Comparison of ENCODE assay signal across 2 cellular contexts in the genomic region with DNA sequence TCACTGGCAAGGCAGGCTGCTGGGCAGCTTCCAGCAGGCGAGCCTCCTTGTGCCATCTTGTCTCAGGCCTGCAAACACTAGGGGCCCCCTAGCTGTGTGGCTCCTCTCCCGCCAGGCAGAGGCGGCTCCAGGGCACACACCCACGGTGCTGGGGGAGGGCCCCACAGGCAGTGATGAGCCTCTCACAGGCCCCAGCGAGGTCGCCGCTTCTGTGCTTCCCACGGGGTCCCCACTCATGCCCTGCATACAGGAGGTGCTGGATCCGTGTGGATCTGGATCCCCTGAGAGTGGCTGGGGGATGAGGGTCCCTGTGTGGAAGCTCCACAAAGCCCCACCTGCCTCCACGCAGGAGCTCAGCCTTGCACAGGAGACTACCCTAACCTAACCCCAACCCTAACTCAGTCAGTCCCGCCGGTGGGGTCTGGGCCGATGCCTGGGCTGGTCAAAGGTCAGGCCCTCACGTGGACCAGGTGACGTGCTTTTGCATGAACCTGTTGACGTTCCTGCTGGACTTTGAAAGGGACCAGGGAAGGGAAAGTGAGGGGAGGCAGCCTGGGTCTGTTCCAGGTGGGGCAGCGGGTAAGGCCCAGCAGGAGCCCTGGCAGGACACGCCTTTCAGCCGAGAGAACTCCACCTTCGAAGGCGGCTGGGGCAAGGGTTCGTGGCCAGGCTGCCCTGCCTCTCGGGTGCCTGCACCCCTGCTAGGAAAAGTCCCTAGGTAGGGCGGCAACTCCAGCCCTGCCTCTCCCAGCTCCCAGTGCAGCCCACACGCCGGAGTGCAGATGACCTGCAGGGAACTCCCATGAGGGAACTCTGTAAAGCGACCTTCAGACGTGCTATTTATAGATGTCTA.
TF ChIP-seq lines count a peak whose summit lies in the region.

No MANE protein-coding gene starts in this region.

TF ChIP-seq in HepG2, 621 proteins besides CTCF, POLR2A, EP300 and RAD21 (continues in another document):
- TF ChIP-seq MAFF (IDR thresholded peaks at IDR 0.05; ENCODE audit: low read depth, low read length) (no peak), JUND (CRISPR knock-in tag; IDR thresholded peaks at IDR 0.05) (peak; percentile 38; the same call in 1 of the 2 replicates), ZNF12 (CRISPR knock-in tag; IDR thresholded peaks at IDR 0.05) (no peak; the same call in 1 of the 2 replicates), ZC3H13 (CRISPR knock-in tag; IDR thresholded peaks at IDR 0.05) (peak; percentile 80; the same call in 1 of the 2 replicates), CBFB (CRISPR knock-in tag; IDR thresholded peaks at IDR 0.05) (no peak), ZBTB7B (CRISPR knock-in tag; IDR thresholded peaks at IDR 0.05) (peak; percentile 96), GATA4 (IDR thresholded peaks at IDR 0.05; ENCODE audit: borderline replicate concordance, low read depth) (0 out of 2 replicates have a peak, but pooled peaks have one; percentile 33), ZNF205 (CRISPR knock-in tag; IDR thresholded peaks at IDR 0.05) (peak; percentile 60; the same call in 1 of the 2 replicates), HNRNPLL (IDR thresholded peaks at IDR 0.05; ENCODE audit: low read depth, low read length, poor library complexity, severe bottlenecking) (peak; percentile 47), PAX8 (CRISPR knock-in tag; IDR thresholded peaks at IDR 0.05; ENCODE audit: borderline replicate concordance) (no peak), ZNF263 (CRISPR knock-in tag; IDR thresholded peaks at IDR 0.05) (peak; percentile 49), TEAD2 (CRISPR knock-in tag; IDR thresholded peaks at IDR 0.05) (no peak), NKX3-1 (CRISPR knock-in tag; IDR thresholded peaks at IDR 0.05) (peak; percentile 75; the same call in 1 of the 2 replicates), ZNF350 (CRISPR knock-in tag; IDR thresholded peaks at IDR 0.05; ENCODE audit: borderline replicate concordance, low read depth) (peak; percentile 92; the same call in 1 of the 2 replicates), ERF (CRISPR knock-in tag; IDR thresholded peaks at IDR 0.05) (peak; percentile 98), SMYD3 (CRISPR knock-in tag; IDR thresholded peaks at IDR 0.05) (peak; percentile 92; the same call in 1 of the 2 replicates), ZFAT (CRISPR knock-in tag; conservative IDR thresholded peaks at IDR 0.05) (no peak), ZNF614 (CRISPR knock-in tag; IDR thresholded peaks at IDR 0.05; ENCODE audit: borderline replicate concordance) (peak; percentile 84; the same call in 1 of the 2 replicates), ZNF543 (CRISPR knock-in tag; IDR thresholded peaks at IDR 0.05) (peak; percentile 96), ZNF17 (CRISPR knock-in tag; IDR thresholded peaks at IDR 0.05) (no peak)
- TF ChIP-seq, protein P1, sequence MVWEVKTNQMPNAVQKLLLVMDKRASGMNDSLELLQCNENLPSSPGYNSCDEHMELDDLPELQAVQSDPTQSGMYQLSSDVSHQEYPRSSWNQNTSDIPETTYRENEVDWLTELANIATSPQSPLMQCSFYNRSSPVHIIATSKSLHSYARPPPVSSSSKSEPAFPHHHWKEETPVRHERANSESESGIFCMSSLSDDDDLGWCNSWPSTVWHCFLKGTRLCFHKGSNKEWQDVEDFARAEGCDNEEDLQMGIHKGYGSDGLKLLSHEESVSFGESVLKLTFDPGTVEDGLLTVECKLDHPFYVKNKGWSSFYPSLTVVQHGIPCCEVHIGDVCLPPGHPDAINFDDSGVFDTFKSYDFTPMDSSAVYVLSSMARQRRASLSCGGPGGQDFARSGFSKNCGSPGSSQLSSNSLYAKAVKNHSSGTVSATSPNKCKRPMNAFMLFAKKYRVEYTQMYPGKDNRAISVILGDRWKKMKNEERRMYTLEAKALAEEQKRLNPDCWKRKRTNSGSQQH (CRISPR knock-in tag; IDR thresholded peaks at IDR 0.05; ENCODE audit: low read depth) = peak; percentile 68
- TF ChIP-seq, protein P2, sequence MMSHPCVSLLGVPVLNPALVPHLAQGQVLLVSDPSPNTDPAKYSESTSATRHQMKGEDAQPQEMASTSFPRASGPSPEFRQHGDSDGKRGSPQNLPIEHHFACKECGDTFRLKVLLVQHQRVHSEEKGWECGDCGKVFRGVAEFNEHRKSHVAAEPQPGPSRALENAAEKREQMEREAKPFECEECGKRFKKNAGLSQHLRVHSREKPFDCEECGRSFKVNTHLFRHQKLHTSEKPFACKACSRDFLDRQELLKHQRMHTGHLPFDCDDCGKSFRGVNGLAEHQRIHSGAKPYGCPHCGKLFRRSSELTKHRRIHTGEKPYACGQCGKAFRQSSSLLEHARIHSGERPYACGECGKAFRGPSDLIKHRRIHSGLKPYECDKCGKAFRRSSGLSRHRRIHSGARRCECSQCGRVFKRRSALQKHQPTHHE (CRISPR knock-in tag; IDR thresholded peaks at IDR 0.05; ENCODE audit: borderline replicate concordance) = 0 out of 2 replicates have a peak, but pooled peaks have one; percentile 68
- TF ChIP-seq, protein P3, sequence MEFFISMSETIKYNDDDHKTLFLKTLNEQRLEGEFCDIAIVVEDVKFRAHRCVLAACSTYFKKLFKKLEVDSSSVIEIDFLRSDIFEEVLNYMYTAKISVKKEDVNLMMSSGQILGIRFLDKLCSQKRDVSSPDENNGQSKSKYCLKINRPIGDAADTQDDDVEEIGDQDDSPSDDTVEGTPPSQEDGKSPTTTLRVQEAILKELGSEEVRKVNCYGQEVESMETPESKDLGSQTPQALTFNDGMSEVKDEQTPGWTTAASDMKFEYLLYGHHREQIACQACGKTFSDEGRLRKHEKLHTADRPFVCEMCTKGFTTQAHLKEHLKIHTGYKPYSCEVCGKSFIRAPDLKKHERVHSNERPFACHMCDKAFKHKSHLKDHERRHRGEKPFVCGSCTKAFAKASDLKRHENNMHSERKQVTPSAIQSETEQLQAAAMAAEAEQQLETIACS (CRISPR knock-in tag; IDR thresholded peaks at IDR 0.05) = no peak
- TF ChIP-seq, protein P4, sequence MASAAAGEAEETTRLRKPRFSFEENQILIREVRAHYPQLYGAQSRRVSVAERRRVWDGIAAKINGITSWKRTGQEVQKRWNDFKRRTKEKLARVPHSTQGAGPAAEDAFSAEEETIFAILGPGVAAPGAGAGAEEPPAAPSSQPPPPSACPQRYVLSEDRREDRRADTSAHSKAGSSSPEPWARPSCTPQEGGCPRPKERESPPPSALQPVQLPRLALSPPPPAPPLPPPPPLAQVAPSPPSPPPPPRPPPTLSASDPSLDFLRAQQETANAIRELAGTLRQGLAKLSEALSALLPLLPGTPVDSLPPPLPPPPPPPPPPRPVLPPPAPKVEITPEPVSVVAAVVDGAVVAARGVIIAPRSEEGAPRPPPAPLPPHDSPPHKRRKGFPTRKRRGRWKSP (CRISPR knock-in tag; IDR thresholded peaks at IDR 0.05) = 0 out of 2 replicates have a peak, but pooled peaks have one; percentile 78
- TF ChIP-seq, protein P5, sequence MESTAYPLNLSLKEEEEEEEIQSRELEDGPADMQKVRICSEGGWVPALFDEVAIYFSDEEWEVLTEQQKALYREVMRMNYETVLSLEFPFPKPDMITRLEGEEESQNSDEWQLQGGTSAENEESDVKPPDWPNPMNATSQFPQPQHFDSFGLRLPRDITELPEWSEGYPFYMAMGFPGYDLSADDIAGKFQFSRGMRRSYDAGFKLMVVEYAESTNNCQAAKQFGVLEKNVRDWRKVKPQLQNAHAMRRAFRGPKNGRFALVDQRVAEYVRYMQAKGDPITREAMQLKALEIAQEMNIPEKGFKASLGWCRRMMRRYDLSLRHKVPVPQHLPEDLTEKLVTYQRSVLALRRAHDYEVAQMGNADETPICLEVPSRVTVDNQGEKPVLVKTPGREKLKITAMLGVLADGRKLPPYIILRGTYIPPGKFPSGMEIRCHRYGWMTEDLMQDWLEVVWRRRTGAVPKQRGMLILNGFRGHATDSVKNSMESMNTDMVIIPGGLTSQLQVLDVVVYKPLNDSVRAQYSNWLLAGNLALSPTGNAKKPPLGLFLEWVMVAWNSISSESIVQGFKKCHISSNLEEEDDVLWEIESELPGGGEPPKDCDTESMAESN (CRISPR knock-in tag; conservative IDR thresholded peaks at IDR 0.05) = peak; percentile 86

TF ChIP-seq in SK-N-SH treated with all-trans-retinoic acid at 6 μM for 48 hours, 23 proteins besides CTCF, POLR2A, EP300 and RAD21:
- TF ChIP-seq SNAI2 (CRISPR knock-in tag; IDR thresholded peaks at IDR 0.05) = no peak
- TF ChIP-seq ZNF8 (CRISPR knock-in tag; IDR thresholded peaks at IDR 0.05) = no peak
- TF ChIP-seq ISL1 (CRISPR knock-in tag; IDR thresholded peaks at IDR 0.05) = no peak
- TF ChIP-seq, protein P6, sequence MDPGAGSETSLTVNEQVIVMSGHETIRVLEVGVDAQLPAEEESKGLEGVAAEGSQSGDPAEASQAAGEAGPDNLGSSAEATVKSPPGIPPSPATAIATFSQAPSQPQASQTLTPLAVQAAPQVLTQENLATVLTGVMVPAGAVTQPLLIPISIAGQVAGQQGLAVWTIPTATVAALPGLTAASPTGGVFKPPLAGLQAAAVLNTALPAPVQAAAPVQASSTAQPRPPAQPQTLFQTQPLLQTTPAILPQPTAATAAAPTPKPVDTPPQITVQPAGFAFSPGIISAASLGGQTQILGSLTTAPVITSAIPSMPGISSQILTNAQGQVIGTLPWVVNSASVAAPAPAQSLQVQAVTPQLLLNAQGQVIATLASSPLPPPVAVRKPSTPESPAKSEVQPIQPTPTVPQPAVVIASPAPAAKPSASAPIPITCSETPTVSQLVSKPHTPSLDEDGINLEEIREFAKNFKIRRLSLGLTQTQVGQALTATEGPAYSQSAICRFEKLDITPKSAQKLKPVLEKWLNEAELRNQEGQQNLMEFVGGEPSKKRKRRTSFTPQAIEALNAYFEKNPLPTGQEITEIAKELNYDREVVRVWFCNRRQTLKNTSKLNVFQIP (CRISPR knock-in tag; IDR thresholded peaks at IDR 0.05; ENCODE audit: borderline replicate concordance, low read depth) = no peak
- TF ChIP-seq ZFP3 (CRISPR knock-in tag; IDR thresholded peaks at IDR 0.05) = no peak
